Comparison of ENCODE assay signal across 22 cellular contexts in the genomic region with DNA sequence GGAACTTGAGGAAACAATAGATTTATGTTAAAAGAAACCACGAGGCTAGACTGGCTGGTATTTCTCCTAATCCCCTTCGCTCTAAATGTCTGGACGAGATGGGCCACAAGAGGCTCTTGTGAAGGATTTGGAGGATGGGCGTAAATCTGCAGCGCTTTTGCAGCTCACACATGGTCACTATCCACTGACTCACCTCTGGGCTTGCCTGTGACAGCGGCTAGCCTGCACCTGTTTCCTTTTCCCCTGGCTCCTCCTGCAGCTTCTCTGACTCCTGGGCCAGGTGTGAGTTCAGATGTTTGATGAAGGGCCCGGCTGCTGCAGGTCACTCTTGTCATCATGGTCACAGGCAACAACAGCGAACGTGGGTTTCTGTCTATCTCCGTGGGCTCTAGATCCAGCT.
"Had no signal": no experiment of that assay in that cellular context is flagged by ENCODE, and none has a peak within 500 bp of the region (broad histone marks: within the 10 kb centered on the region; RNA-seq: fewer than 3 reads in every experiment).

No MANE protein-coding gene starts in this region.

- DNase-seq: activated CD4-positive, alpha-beta T cell treated with anti-CD3 and anti-CD28 coated beads for 4 hours; activated CD4-positive, alpha-beta T cell treated with anti-CD3 and anti-CD28 coated beads, Interleukin-2, amount 50 U/mL, for 4 hours; activated CD8-positive, alpha-beta memory T cell treated with anti-CD3 and anti-CD28 coated beads for 24 hours; activated gamma-delta T cell; activated naive CD4-positive, alpha-beta T cell treated with anti-CD3 and anti-CD28 coated beads, Interleukin-2, amount 10 ng/mL, durations not matched to agents 7 days and 5 days; activated naive CD8-positive, alpha-beta T cell treated with anti-CD3 and anti-CD28 coated beads, Interleukin-2, amount 10 ng/mL, durations not matched to agents 7 days and 5 days; activated T-cell treated with anti-CD3 and anti-CD28 coated beads, Interleukin-2, amount 50 U/mL, for 1 hour; cerebellar nuclear complex; colonic mucosa; effector CD8-positive, alpha-beta T cell; immature natural killer cell; naive thymus-derived CD8-positive, alpha-beta T cell; nucleus accumbens; pancreas; psoas muscle; stimulated activated CD4-positive, alpha-beta T cell treated with anti-CD3 and anti-CD28 coated beads, Interleukin-1b, Interleukin-23, amount 100 ng/mL, for 48 hours; stimulated activated CD4-positive, alpha-beta T cell treated with anti-CD3 and anti-CD28 coated beads, Interleukin-4, amount 100 ng/mL, for 4 hours; stimulated activated CD8-positive, alpha-beta memory T cell treated with anti-CD3 and anti-CD28 coated beads, Interleukin-4, amount 100 ng/mL, for 48 hours; stomach; T-helper 9 cell; thyroid gland; upper lobe of left lung had no signal
